ENCODE assay signal across 11 cellular contexts in genomic region chr2:67463810-67464209, GRCh38.
DNase-seq lines count a peak whose midpoint lies in the region; ATAC-seq and TF ChIP-seq lines count a peak whose summit lies in the region.
"Had no signal": no experiment of that assay in that cellular context is flagged by ENCODE, and none has a peak within 500 bp of the region (broad histone marks: within the 10 kb centered on the region; RNA-seq: fewer than 3 reads in every experiment).

No MANE protein-coding gene starts in this region.

- no peak overlapping the region; the same call in 1 of the 2 replicates for H3K4me2 ChIP-seq in KMS-11
- H3K4me2 ChIP-seq in GM23248 (ENCODE audit: unreplicated experiment), result no peak overlapping the region

- H3K4me1 ChIP-seq in KMS-11 (ENCODE audit: low read depth, poor library complexity, severe bottlenecking) (peaks cover 3% of the 10 kb centered on the region), GM23248 (ENCODE audit: insufficient read depth) (peaks cover 7% of the 10 kb centered on the region), sigmoid colon (no peaks in the 10 kb centered on the region)

- H3K9me3 Mint-ChIP-seq in progenitor cell of endocrine pancreas (ENCODE audit: low read depth), result no peaks in the 10 kb centered on the region
- no peaks in the 10 kb centered on the region for H3K9me3 Mint-ChIP-seq in chondrocyte (ENCODE audit: low read depth)

- no peak overlapping the region for H3K4me3 ChIP-seq in KMS-11 (IDR thresholded peaks at IDR 0.05; ENCODE audit: insufficient read depth, low read depth, low read length)
- no peak overlapping the region for H3K4me3 ChIP-seq in astrocyte of the cerebellum (ENCODE audit: low read depth, low read length)
- H3K4me3 ChIP-seq in GM23248, result no peak overlapping the region
- H3K4me3 ChIP-seq in sigmoid colon, result no peak overlapping the region

- 96 to 98% methylated on average over 5 of the region's 5 CpGs for WGBS in GM23248 (ENCODE audit: low coverage in 1 of 2, low lambda C conversion rate in 2 of 2, missing lambda C conversion rate in 2 of 2), 2 experiments
- 81 to 83% methylated on average over 5 of the region's 5 CpGs for WGBS in sigmoid colon, 2 donors

- TF ChIP-seq EP300 in sigmoid colon (IDR thresholded peaks at IDR 0.05), result no peak

- H3K27ac Mint-ChIP-seq in progenitor cell of endocrine pancreas (peak overlapping the region; percentile 39), chondrocyte (ENCODE audit: unreplicated experiment) (no peak overlapping the region)
- H3K27ac Mint-ChIP-seq: activated CD8-positive, alpha-beta T cell treated with anti-CD3 and anti-CD28 coated beads, Interleukin-2, amount 10 ng/mL, durations not matched to agents 7 days and 5 days had no signal

- ATAC-seq in HG03175 (IDR thresholded peaks at IDR 0.05; ENCODE audit: unreplicated experiment), result no peak
- ATAC-seq: activated CD8-positive, alpha-beta T cell treated with anti-CD3 and anti-CD28 coated beads, Interleukin-2, amount 10 ng/mL, durations not matched to agents 7 days and 5 days had no signal

- intact Hi-C loops in sigmoid colon (cut with DNase I), result no loop called here

- H3K27me3 ChIP-seq in KMS-11 (ENCODE audit: insufficient read depth, low read depth) (no peaks in the 10 kb centered on the region), GM23248 (replicated peaks; ENCODE audit: insufficient read depth) (no peaks in the 10 kb centered on the region), sigmoid colon (no peaks in the 10 kb centered on the region)

- H2AFZ ChIP-seq in KMS-11 (ENCODE audit: low read depth), result no peak overlapping the region
- H2AFZ ChIP-seq in GM23248, result no peak overlapping the region

- TF ChIP-seq CTCF in KMS-11 (conservative IDR thresholded peaks at IDR 0.05; ENCODE audit: low read depth, low read length), result no peak
- TF ChIP-seq CTCF in astrocyte of the cerebellum (IDR thresholded peaks at IDR 0.05; ENCODE audit: low read depth, low read length, missing control alignments), result no peak
- TF ChIP-seq CTCF in progenitor cell of endocrine pancreas (IDR thresholded peaks at IDR 0.05; ENCODE audit: unreplicated experiment), result no peak
- TF ChIP-seq CTCF in chondrocyte (IDR thresholded peaks at IDR 0.05), result no peak
- TF ChIP-seq CTCF in sigmoid colon (IDR thresholded peaks at IDR 0.05), result no peak

- H3K36me3 ChIP-seq in KMS-11 (ENCODE audit: insufficient read depth), result no peaks in the 10 kb centered on the region
- H3K36me3 ChIP-seq in GM23248 (ENCODE audit: low read depth), result no peaks in the 10 kb centered on the region
- no peaks in the 10 kb centered on the region for H3K36me3 ChIP-seq in sigmoid colon

- H3K79me2 ChIP-seq in KMS-11 (ENCODE audit: insufficient read depth, low read depth) (no peaks in the 10 kb centered on the region), GM23248 (ENCODE audit: insufficient read depth) (no peaks in the 10 kb centered on the region)

- peaks cover 19% of the 10 kb centered on the region for H3K4me1 Mint-ChIP-seq in progenitor cell of endocrine pancreas (ENCODE audit: low read depth)
- peaks cover 4% of the 10 kb centered on the region for H3K4me1 Mint-ChIP-seq in chondrocyte (ENCODE audit: low read depth)

- H3K27me3 Mint-ChIP-seq in progenitor cell of endocrine pancreas (no peaks in the 10 kb centered on the region), chondrocyte (ENCODE audit: low read depth) (no peaks in the 10 kb centered on the region)

- DNase-seq in NCI-H2227 (lab: John Stamatoyannopoulos, UW; ENCODE audit: unreplicated experiment) (peak; percentile 84), astrocyte of the cerebellum (ENCODE audit: low read depth) (peak; percentile 28), progenitor cell of endocrine pancreas (ENCODE audit: low spot score, unreplicated experiment) (no peak), chondrocyte (ENCODE audit: low spot score) (no peak), GM23248 (no peak), sigmoid colon (no peak)
- DNase-seq: activated CD8-positive, alpha-beta T cell treated with anti-CD3 and anti-CD28 coated beads, Interleukin-2, amount 10 ng/mL, durations not matched to agents 7 days and 5 days; amygdala; T-helper 1 cell had no signal

- H3K36me3 Mint-ChIP-seq in progenitor cell of endocrine pancreas (ENCODE audit: insufficient read depth), result no peaks in the 10 kb centered on the region
- no peaks in the 10 kb centered on the region for H3K36me3 Mint-ChIP-seq in chondrocyte (ENCODE audit: low read depth)

- peak overlapping the region; percentile 4; the same call in 1 of the 2 replicates for H3K27ac ChIP-seq in KMS-11
- no peak overlapping the region for H3K27ac ChIP-seq in GM23248
- H3K27ac ChIP-seq in sigmoid colon, result no peak overlapping the region

- H3K9me3 ChIP-seq in GM23248 (ENCODE audit: low read depth) (no peaks in the 10 kb centered on the region), sigmoid colon (no peaks in the 10 kb centered on the region)

- in situ Hi-C loops in astrocyte of the cerebellum (cut with HindIII; ENCODE audit: low sequenced_read_pairs) (no loop called here), GM23248 (cut with MboI) (no loop called here)

- no peaks in the 10 kb centered on the region for H4K20me1 ChIP-seq in KMS-11 (ENCODE audit: insufficient read depth)
- H4K20me1 ChIP-seq in GM23248 (ENCODE audit: insufficient read depth), result no peaks in the 10 kb centered on the region

- H3K9ac ChIP-seq in KMS-11, result no peak overlapping the region
- H3K9ac ChIP-seq in GM23248, result no peak overlapping the region

- H3K9me2 ChIP-seq in GM23248 (ENCODE audit: insufficient read depth), result no peaks in the 10 kb centered on the region

- H3K4me3 Mint-ChIP-seq in progenitor cell of endocrine pancreas (ENCODE audit: low read depth), result no peak overlapping the region
- no peak overlapping the region for H3K4me3 Mint-ChIP-seq in chondrocyte (ENCODE audit: unreplicated experiment)
- H3K4me3 Mint-ChIP-seq: activated CD8-positive, alpha-beta T cell treated with anti-CD3 and anti-CD28 coated beads, Interleukin-2, amount 10 ng/mL, durations not matched to agents 7 days and 5 days had no signal

- 0 out of 2 replicates have a peak, but pooled peaks cover 10% of the 10 kb centered on the region for H3F3A ChIP-seq in GM23248 (ENCODE audit: insufficient read depth)

- no peak for TF ChIP-seq POLR2A in sigmoid colon (IDR thresholded peaks at IDR 0.05)

Comparison
In these comparisons a context has a peak if more than half of its experiments do, and no peak if none do; other contexts are left out.
1. DNase-seq: peak in NCI-H2227 (single experiment) and astrocyte of the cerebellum (single experiment); none in progenitor cell of endocrine pancreas (single experiment), chondrocyte (single experiment), GM23248 (single experiment) and sigmoid colon (single experiment).